ENCODE assay signal across 14 cellular contexts in the genomic region with DNA sequence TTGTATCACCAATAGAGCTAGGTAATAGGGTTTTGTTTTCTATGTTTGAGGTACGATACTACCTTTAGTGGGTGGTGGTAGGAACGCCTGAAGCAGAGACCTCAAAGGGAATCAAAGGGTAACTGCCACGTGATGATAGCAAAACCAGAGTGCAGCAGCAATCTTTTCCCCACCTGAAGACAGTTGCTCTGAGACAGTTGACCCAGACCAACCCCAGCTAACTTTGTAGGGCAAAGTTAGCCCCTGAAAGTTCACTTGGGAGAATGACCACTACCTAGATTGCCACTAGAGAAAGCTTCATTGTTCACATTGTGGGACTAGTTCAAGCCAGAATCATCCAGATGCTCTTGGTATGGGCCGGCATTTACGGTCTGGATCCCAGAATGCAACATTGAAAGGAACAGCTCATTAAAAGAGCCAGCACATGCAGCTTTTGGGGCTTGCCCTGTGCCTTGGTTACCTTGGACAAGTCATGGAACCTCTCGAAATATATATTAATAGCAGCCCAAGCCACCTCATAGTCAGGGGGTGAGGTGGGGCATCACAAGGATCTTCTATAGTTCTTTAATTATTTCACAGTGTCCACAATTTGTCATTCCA. TPM values are rescaled to one million over a fixed set of nuclear protein-coding genes. Genes with fewer than 3 reads are reported as not detected.
DNase-seq lines count a peak whose midpoint lies in the region; ATAC-seq and TF ChIP-seq lines count a peak whose summit lies in the region.
"Had no signal": no experiment of that assay in that cellular context is flagged by ENCODE, and none has a peak within 500 bp of the region (broad histone marks: within the 10 kb centered on the region; RNA-seq: fewer than 3 reads in every experiment).

No MANE protein-coding gene starts in this region.

- peak overlapping the region; percentile 61 for H3K27ac ChIP-seq in CD8-positive, alpha-beta T cell (ENCODE audit: low read depth, low read length)
- no peak overlapping the region; the same call in 1 of the 2 replicates for H3K27ac ChIP-seq in KMS-11
- H3K27ac ChIP-seq: left lung had no signal

- no peaks in the 10 kb centered on the region for H3K27me3 Mint-ChIP-seq in CD8-positive, alpha-beta T cell (ENCODE audit: low read depth)
- H3K27me3 Mint-ChIP-seq in activated T-cell treated with anti-CD3 and anti-CD28 coated beads, Interleukin-2, amount 50 U/mL, for 4 hours (ENCODE audit: low read depth): no peaks in the 10 kb centered on the region
- H3K27me3 Mint-ChIP-seq in memory B cell: no peaks in the 10 kb centered on the region

- ATAC-seq in CD8-positive, alpha-beta T cell: peak; percentile 9
- ATAC-seq in activated T-cell treated with anti-CD3 and anti-CD28 coated beads, Interleukin-2, amount 50 U/mL, for 4 hours: peak; percentile 5 to 12
- ATAC-seq in memory B cell (ENCODE audit: low read depth) (no peak), GM21717 (IDR thresholded peaks at IDR 0.05; ENCODE audit: unreplicated experiment) (no peak), HG03039 (IDR thresholded peaks at IDR 0.05; ENCODE audit: unreplicated experiment) (no peak)
- ATAC-seq: GM23338, heart right ventricle, left lung had no signal

- POLR2A ChIA-PET in CD8-positive, alpha-beta T cell (lab: Charles Lee): interaction anchor here (0.5 to 7.8 kb wide), 3 partner anchors 11 to 546 kb away, joined by 3 to 87 read pairs (median 5); no protein-coding TSS in a partner anchor

- peaks cover 50% of the 10 kb centered on the region for H3K4me1 ChIP-seq in CD8-positive, alpha-beta T cell (ENCODE audit: insufficient read depth, low read length)
- H3K4me1 ChIP-seq in KMS-11 (ENCODE audit: low read depth, poor library complexity, severe bottlenecking): peaks cover 71% of the 10 kb centered on the region

- H3K4me1 Mint-ChIP-seq in CD8-positive, alpha-beta T cell (ENCODE audit: low read depth): peaks cover 52% of the 10 kb centered on the region
- H3K4me1 Mint-ChIP-seq in activated T-cell treated with anti-CD3 and anti-CD28 coated beads, Interleukin-2, amount 50 U/mL, for 4 hours (ENCODE audit: low read depth): peaks cover 50% of the 10 kb centered on the region
- peaks cover 20% of the 10 kb centered on the region for H3K4me1 Mint-ChIP-seq in memory B cell

- peak overlapping the region; percentile 99 for H3K27ac Mint-ChIP-seq in CD8-positive, alpha-beta T cell
- peak overlapping the region; percentile 99 for H3K27ac Mint-ChIP-seq in memory B cell
- H3K27ac Mint-ChIP-seq: GM23338 had no signal

- H4K20me1 ChIP-seq in KMS-11 (ENCODE audit: insufficient read depth): no peaks in the 10 kb centered on the region

- H3K79me2 ChIP-seq in KMS-11 (ENCODE audit: insufficient read depth, low read depth): peaks cover 84% of the 10 kb centered on the region

- H3K4me3 ChIP-seq in CD8-positive, alpha-beta T cell (ENCODE audit: low read depth, low read length): peak overlapping the region; percentile 53
- no peak overlapping the region for H3K4me3 ChIP-seq in KMS-11 (IDR thresholded peaks at IDR 0.05; ENCODE audit: insufficient read depth, low read depth, low read length)
- H3K4me3 ChIP-seq: GM23338, left lung had no signal

- peak overlapping the region; percentile 97 for H3K4me3 Mint-ChIP-seq in CD8-positive, alpha-beta T cell
- H3K4me3 Mint-ChIP-seq in activated T-cell treated with anti-CD3 and anti-CD28 coated beads, Interleukin-2, amount 50 U/mL, for 4 hours: peak overlapping the region; percentile 98
- peak overlapping the region; percentile 50 for H3K4me3 Mint-ChIP-seq in memory B cell
- H3K4me3 Mint-ChIP-seq: CD14-positive monocyte, GM23338 had no signal

- DNase-seq in CD8-positive, alpha-beta T cell: peak in 3 of 7 experiments; percentile 42 to 53 (median 49)
- peak; percentile 39 for DNase-seq in activated T-cell treated with anti-CD3 and anti-CD28 coated beads, Interleukin-2, amount 50 U/mL, for 4 hours
- DNase-seq in memory B cell (ENCODE audit: low spot score in 2 of 2): no peak
- no peak for DNase-seq in NK-92 (lab: John Stamatoyannopoulos, UW; ENCODE audit: unreplicated experiment)
- DNase-seq in GM10266 (ENCODE audit: extremely low spot score): no peak
- DNase-seq: heart right ventricle, left lung, NCI-H1048, NCI-H524 treated with DMSO at 0.1 percent for 48 hours had no signal

- CTCF ChIA-PET in CD8-positive, alpha-beta T cell (lab: Charles Lee): no interaction called here

- H3K9ac ChIP-seq in KMS-11: no peak overlapping the region

- no peaks in the 10 kb centered on the region for H3K27me3 ChIP-seq in CD8-positive, alpha-beta T cell (ENCODE audit: insufficient read depth, low read length)
- H3K27me3 ChIP-seq in KMS-11 (ENCODE audit: insufficient read depth, low read depth): no peaks in the 10 kb centered on the region
- H3K27me3 ChIP-seq: heart right ventricle, left lung had no signal

- H3K36me3 ChIP-seq in CD8-positive, alpha-beta T cell (ENCODE audit: insufficient read depth, low read length): no peaks in the 10 kb centered on the region
- no peaks in the 10 kb centered on the region for H3K36me3 ChIP-seq in KMS-11 (ENCODE audit: insufficient read depth)
- H3K36me3 ChIP-seq: heart right ventricle, left lung had no signal

- no peaks in the 10 kb centered on the region for H3K9me3 Mint-ChIP-seq in CD8-positive, alpha-beta T cell
- H3K9me3 Mint-ChIP-seq in activated T-cell treated with anti-CD3 and anti-CD28 coated beads, Interleukin-2, amount 50 U/mL, for 4 hours: no peaks in the 10 kb centered on the region
- H3K9me3 Mint-ChIP-seq in memory B cell: no peaks in the 10 kb centered on the region
- H3K9me3 Mint-ChIP-seq: GM23338 had no signal

- no peaks in the 10 kb centered on the region for H3K9me3 ChIP-seq in CD8-positive, alpha-beta T cell (ENCODE audit: low read length)
- H3K9me3 ChIP-seq: heart right ventricle, left lung had no signal

- peaks cover 20% of the 10 kb centered on the region for H3K36me3 Mint-ChIP-seq in CD8-positive, alpha-beta T cell
- H3K36me3 Mint-ChIP-seq in activated T-cell treated with anti-CD3 and anti-CD28 coated beads, Interleukin-2, amount 50 U/mL, for 4 hours (ENCODE audit: insufficient read depth): no peaks in the 10 kb centered on the region
- H3K36me3 Mint-ChIP-seq in memory B cell: no peaks in the 10 kb centered on the region
- H3K36me3 Mint-ChIP-seq: CD14-positive monocyte had no signal

- intact Hi-C loops in CD8-positive, alpha-beta T cell (cut with DNase I, micrococcal nuclease): no loop called here

- H3K4me2 ChIP-seq in KMS-11: 0 out of 2 replicates have a peak overlapping the region, but pooled peaks have one; percentile 6
- H3K4me2 ChIP-seq: GM23338 had no signal

- no peak overlapping the region for H2AFZ ChIP-seq in KMS-11 (ENCODE audit: low read depth)
- H2AFZ ChIP-seq: GM23338 had no signal

- no peak for TF ChIP-seq CTCF in CD8-positive, alpha-beta T cell (IDR thresholded peaks at IDR 0.05)
- TF ChIP-seq CTCF in KMS-11 (conservative IDR thresholded peaks at IDR 0.05; ENCODE audit: low read depth, low read length) (no peak), GM10266 (IDR thresholded peaks at IDR 0.05; ENCODE audit: control insufficient read depth, insufficient read depth, low read depth, missing control alignments) (no peak)

RNA-seq across cellular contexts. Expression of a gene that starts 4.0 kb away (rescaled TPM):
- 100 to 1,000 TPM; 136 to 138 TPM for total RNA-seq in CD8-positive, alpha-beta T cell
- 100 to 1,000 TPM; 100 to 131 (median 104) TPM for total RNA-seq in activated T-cell treated with anti-CD3 and anti-CD28 coated beads, Interleukin-2, amount 50 U/mL, for 4 hours

Comparison
In these comparisons a context has a peak if more than half of its experiments do, and no peak if none do; other contexts are left out.
1. ATAC-seq: peak in CD8-positive, alpha-beta T cell (single experiment) and activated T-cell treated with anti-CD3 and anti-CD28 coated beads, Interleukin-2, amount 50 U/mL, for 4 hours (2 of 2); none in memory B cell (single experiment), GM21717 (single experiment) and HG03039 (single experiment).
2. Peak in every context shown above with its lines, with median percentiles within 50 percentile points of each other: H3K4me3 Mint-ChIP-seq.